Comparison of ENCODE assay signal across 17 cellular contexts in genomic region chr7:138514044-138514443, GRCh38. TPM values are rescaled to one million over a fixed set of nuclear protein-coding genes. Genes with fewer than 3 reads are reported as not detected.
A peak's percentile ranks its signal among the peaks of the same experiment; 100 is the strongest.
DNase-seq lines count a peak whose midpoint lies in the region; ATAC-seq and TF ChIP-seq lines count a peak whose summit lies in the region.
"Had no signal": no experiment of that assay in that cellular context is flagged by ENCODE, and none has a peak within 500 bp of the region (broad histone marks: within the 10 kb centered on the region; RNA-seq: fewer than 3 reads in every experiment).

No MANE protein-coding gene starts in this region.

- peaks cover 61% of the 10 kb centered on the region for H3K36me3 ChIP-seq in OCI-LY1 (ENCODE audit: insufficient read depth, low read length)
- H3K36me3 ChIP-seq in gastrocnemius medialis: peaks cover 0 to 9% of the 10 kb centered on the region in 2 donors

- no peak for TF ChIP-seq POLR2A in gastrocnemius medialis (IDR thresholded peaks at IDR 0.05)

- no peaks in the 10 kb centered on the region for H4K20me1 ChIP-seq in OCI-LY1 (ENCODE audit: insufficient read depth, low read length)

- H3K27ac Mint-ChIP-seq in activated naive CD4-positive, alpha-beta T cell treated with anti-CD3 and anti-CD28 coated beads, Interleukin-2, amount 50 U/mL, for 24 hours: peak overlapping the region; percentile 8
- H3K27ac Mint-ChIP-seq in memory B cell: peak overlapping the region; percentile 8

- no peak overlapping the region for H3K4me3 ChIP-seq in OCI-LY1 (ENCODE audit: low read depth, low read length, poor library complexity, severe bottlenecking)
- H3K4me3 ChIP-seq in gastrocnemius medialis: no peak overlapping the region
- H3K4me3 ChIP-seq: BLaER1 treated with 17β-estradiol and CSF1 and Interleukin-3, amounts not matched to agents 10 nM and 100 nM; GM12878 had no signal

- H3K9ac ChIP-seq in OCI-LY1 (ENCODE audit: low read length): no peak overlapping the region
- H3K9ac ChIP-seq: BLaER1 treated with 17β-estradiol and CSF1 and Interleukin-3, amounts not matched to agents 10 nM and 100 nM had no signal

- no peak overlapping the region for H3K4me2 ChIP-seq in OCI-LY1 (ENCODE audit: low read length)
- H3K4me2 ChIP-seq: BLaER1 treated with 17β-estradiol and CSF1 and Interleukin-3, amounts not matched to agents 10 nM and 100 nM had no signal

- TF ChIP-seq CTCF in OCI-LY1 (IDR thresholded peaks at IDR 0.05; ENCODE audit: low read length): no peak
- no peak for TF ChIP-seq CTCF in gastrocnemius medialis (IDR thresholded peaks at IDR 0.05 in 4 of 5, conservative IDR thresholded peaks at IDR 0.05 in 1 of 5)

- intact Hi-C loops in gastrocnemius medialis (cut with DNase I; ENCODE audit: low total_unique reads): no loop called here

- H3K27ac ChIP-seq in OCI-LY1 (ENCODE audit: low read depth, low read length, poor library complexity, severe bottlenecking) (peak overlapping the region; percentile 42), gastrocnemius medialis (peak overlapping the region in 3 of 4 donors; percentile 16 to 31 (median 23))
- H3K27ac ChIP-seq: BLaER1 treated with 17β-estradiol and CSF1 and Interleukin-3, amounts not matched to agents 10 nM and 100 nM; RWPE1 had no signal

- H3K4me1 Mint-ChIP-seq in activated naive CD4-positive, alpha-beta T cell treated with anti-CD3 and anti-CD28 coated beads, Interleukin-2, amount 50 U/mL, for 24 hours: peaks cover 22% of the 10 kb centered on the region
- peaks cover 16% of the 10 kb centered on the region for H3K4me1 Mint-ChIP-seq in memory B cell

- H2AFZ ChIP-seq in OCI-LY1 (ENCODE audit: low read length): no peak overlapping the region

- H3K36me3 Mint-ChIP-seq in activated naive CD4-positive, alpha-beta T cell treated with anti-CD3 and anti-CD28 coated beads, Interleukin-2, amount 50 U/mL, for 24 hours: peaks cover 44% of the 10 kb centered on the region
- H3K36me3 Mint-ChIP-seq in memory B cell: peaks cover 45% of the 10 kb centered on the region

- H3K9me2 ChIP-seq in OCI-LY1 (ENCODE audit: low read depth, low read length): no peaks in the 10 kb centered on the region

- H3K4me3 Mint-ChIP-seq in activated naive CD4-positive, alpha-beta T cell treated with anti-CD3 and anti-CD28 coated beads, Interleukin-2, amount 50 U/mL, for 24 hours: no peak overlapping the region
- no peak overlapping the region for H3K4me3 Mint-ChIP-seq in memory B cell

- H3K9me3 ChIP-seq in OCI-LY1 (ENCODE audit: low read length): peaks cover 11% of the 10 kb centered on the region; the same call in 1 of the 2 replicates
- no peaks in the 10 kb centered on the region for H3K9me3 ChIP-seq in gastrocnemius medialis

- H3F3A ChIP-seq in OCI-LY1 (ENCODE audit: insufficient read depth, low read length): no peaks in the 10 kb centered on the region

- in situ Hi-C loops in gastrocnemius medialis (cut with MboI; ENCODE audit: low sequenced_read_pairs in 4 of 4): no loop called here

- H3K79me2 ChIP-seq in OCI-LY1 (ENCODE audit: insufficient read depth, low read length): no peaks in the 10 kb centered on the region

- no peaks in the 10 kb centered on the region for H3K9me3 Mint-ChIP-seq in activated naive CD4-positive, alpha-beta T cell treated with anti-CD3 and anti-CD28 coated beads, Interleukin-2, amount 50 U/mL, for 24 hours
- H3K9me3 Mint-ChIP-seq in memory B cell: no peaks in the 10 kb centered on the region

- no peaks in the 10 kb centered on the region for H3K27me3 ChIP-seq in OCI-LY1 (ENCODE audit: insufficient read depth, low read length)
- H3K27me3 ChIP-seq in gastrocnemius medialis: no peaks in the 10 kb centered on the region
- H3K27me3 ChIP-seq: BLaER1 treated with 17β-estradiol and CSF1 and Interleukin-3, amounts not matched to agents 10 nM and 100 nM had no signal

- no peak for ATAC-seq in memory B cell (ENCODE audit: low read depth)
- peak in 1 of 2 donors; percentile 23 for ATAC-seq in gastrocnemius medialis
- no peak for ATAC-seq in GM21526 (IDR thresholded peaks at IDR 0.05; ENCODE audit: low FRiP score, unreplicated experiment)
- no peak for ATAC-seq in GM18868 (IDR thresholded peaks at IDR 0.05; ENCODE audit: unreplicated experiment)

- H3K27me3 Mint-ChIP-seq in activated naive CD4-positive, alpha-beta T cell treated with anti-CD3 and anti-CD28 coated beads, Interleukin-2, amount 50 U/mL, for 24 hours: no peaks in the 10 kb centered on the region
- no peaks in the 10 kb centered on the region for H3K27me3 Mint-ChIP-seq in memory B cell

- DNase-seq in activated naive CD4-positive, alpha-beta T cell treated with Interleukin-2 at 50 U/mL for 16 hours: no peak
- DNase-seq in memory B cell (ENCODE audit: low spot score in 2 of 2) (no peak), gastrocnemius medialis (no peak), cerebellum (ENCODE audit: low spot score) (no peak)
- DNase-seq: 8988T; DMS53; NCI-H1417 treated with DMSO at 0.1 percent for 48 hours; NCI-H2029 treated with DMSO at 0.1 percent for 48 hours; NCI-H524; NK-92 treated with Interleukin-12 subunit alpha and Interleukin-12 subunit beta, amount 100 ng/mL, for 24 hours had no signal

- H3K4me1 ChIP-seq in OCI-LY1 (ENCODE audit: insufficient read depth, low read length, severe bottlenecking) (peaks cover 24% of the 10 kb centered on the region), gastrocnemius medialis (peaks cover 10 to 23% of the 10 kb centered on the region in 2 donors)

RNA-seq across cellular contexts. Expression of gene TRIM24, which starts 54.0 kb away (rescaled TPM):
- total RNA-seq in gastrocnemius medialis (10 to 100 TPM; 17.1 to 26.5 (median 20.0) TPM), cerebellum (38.0 TPM)
